Comparison of ENCODE assay signal across 1 cellular context in genomic region chr7:149497467-149498261, GRCh38.
A peak's percentile ranks its signal among the peaks of the same experiment; 100 is the strongest.
TF ChIP-seq lines count a peak whose summit lies in the region.

ZNF746 (minus strand) TSS chr7:149497809; CDS start chr7:149497536, 273 bp downstream.

TF ChIP-seq in GM12878, 131 proteins besides CTCF, POLR2A, EP300 and RAD21 (continued from another document and continues in another):
- TF ChIP-seq, protein P1, sequence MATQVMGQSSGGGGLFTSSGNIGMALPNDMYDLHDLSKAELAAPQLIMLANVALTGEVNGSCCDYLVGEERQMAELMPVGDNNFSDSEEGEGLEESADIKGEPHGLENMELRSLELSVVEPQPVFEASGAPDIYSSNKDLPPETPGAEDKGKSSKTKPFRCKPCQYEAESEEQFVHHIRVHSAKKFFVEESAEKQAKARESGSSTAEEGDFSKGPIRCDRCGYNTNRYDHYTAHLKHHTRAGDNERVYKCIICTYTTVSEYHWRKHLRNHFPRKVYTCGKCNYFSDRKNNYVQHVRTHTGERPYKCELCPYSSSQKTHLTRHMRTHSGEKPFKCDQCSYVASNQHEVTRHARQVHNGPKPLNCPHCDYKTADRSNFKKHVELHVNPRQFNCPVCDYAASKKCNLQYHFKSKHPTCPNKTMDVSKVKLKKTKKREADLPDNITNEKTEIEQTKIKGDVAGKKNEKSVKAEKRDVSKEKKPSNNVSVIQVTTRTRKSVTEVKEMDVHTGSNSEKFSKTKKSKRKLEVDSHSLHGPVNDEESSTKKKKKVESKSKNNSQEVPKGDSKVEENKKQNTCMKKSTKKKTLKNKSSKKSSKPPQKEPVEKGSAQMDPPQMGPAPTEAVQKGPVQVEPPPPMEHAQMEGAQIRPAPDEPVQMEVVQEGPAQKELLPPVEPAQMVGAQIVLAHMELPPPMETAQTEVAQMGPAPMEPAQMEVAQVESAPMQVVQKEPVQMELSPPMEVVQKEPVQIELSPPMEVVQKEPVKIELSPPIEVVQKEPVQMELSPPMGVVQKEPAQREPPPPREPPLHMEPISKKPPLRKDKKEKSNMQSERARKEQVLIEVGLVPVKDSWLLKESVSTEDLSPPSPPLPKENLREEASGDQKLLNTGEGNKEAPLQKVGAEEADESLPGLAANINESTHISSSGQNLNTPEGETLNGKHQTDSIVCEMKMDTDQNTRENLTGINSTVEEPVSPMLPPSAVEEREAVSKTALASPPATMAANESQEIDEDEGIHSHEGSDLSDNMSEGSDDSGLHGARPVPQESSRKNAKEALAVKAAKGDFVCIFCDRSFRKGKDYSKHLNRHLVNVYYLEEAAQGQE (IDR thresholded peaks at IDR 0.05; ENCODE audit: low read depth, low read length): no peak
- TF ChIP-seq ASH2L (IDR thresholded peaks at IDR 0.05; ENCODE audit: borderline replicate concordance, low read depth) (no peak), FOS (IDR thresholded peaks at IDR 0.05; ENCODE audit: borderline replicate concordance, extremely low read depth, insufficient read length) (no peak), TAF1 (IDR thresholded peaks at IDR 0.05; ENCODE audit: borderline replicate concordance, low read depth, low read length) (peak; percentile 52; the same call in 1 of the 2 replicates), NRF1 (conservative IDR thresholded peaks at IDR 0.05; ENCODE audit: low read depth, low read length) (no peak), BCLAF1 (IDR thresholded peaks at IDR 0.05) (no peak), CREB1 (IDR thresholded peaks at IDR 0.05; ENCODE audit: low read depth) (peak; percentile 69), ZBED1 (IDR thresholded peaks at IDR 0.05; ENCODE audit: borderline replicate concordance) (no peak), ZNF217 (IDR thresholded peaks at IDR 0.05) (0 out of 2 replicates have a peak, but pooled peaks have one; percentile 32), RB1 (IDR thresholded peaks at IDR 0.05; ENCODE audit: borderline replicate concordance) (no peak), RCOR1 (conservative IDR thresholded peaks at IDR 0.05; ENCODE audit: low read depth, low read length) (no peak), JUNB (IDR thresholded peaks at IDR 0.05) (no peak), STAT1 (conservative IDR thresholded peaks at IDR 0.05) (no peak), DPF2 (IDR thresholded peaks at IDR 0.05) (peak; percentile 52; the same call in 1 of the 2 replicates), EED (IDR thresholded peaks at IDR 0.05; ENCODE audit: low read depth) (no peak), ZNF384 (IDR thresholded peaks at IDR 0.05; ENCODE audit: borderline replicate concordance, low read depth, low read length) (no peak), FOXM1 (IDR thresholded peaks at IDR 0.05; ENCODE audit: low read depth, low read length) (no peak), CHD1 (IDR thresholded peaks at IDR 0.05; ENCODE audit: low read depth, low read length) (no peak), SMC3 (IDR thresholded peaks at IDR 0.05; ENCODE audit: borderline replicate concordance, low read length) (peak; percentile 37; the same call in 1 of the 2 replicates), CBFB (IDR thresholded peaks at IDR 0.05; ENCODE audit: low read depth) (no peak), BHLHE40 (IDR thresholded peaks at IDR 0.05; ENCODE audit: borderline replicate concordance in 1 of 2, low read depth in 2 of 2, low read length in 1 of 2) (peak; percentile 59 to 85; a peak in 2 of 4 replicates), IKZF1 (conservative IDR thresholded peaks at IDR 0.05) (peak; percentile 84), SUZ12 (IDR thresholded peaks at IDR 0.05; ENCODE audit: unreplicated experiment) (no peak), SUPT20H (IDR thresholded peaks at IDR 0.05; ENCODE audit: borderline replicate concordance, control insufficient read depth, low read depth, low read length) (no peak), FOXK2 (IDR thresholded peaks at IDR 0.05) (no peak), ZBTB40 (IDR thresholded peaks at IDR 0.05; ENCODE audit: borderline replicate concordance) (no peak), STAT3 (IDR thresholded peaks at IDR 0.05; ENCODE audit: low read depth, low read length) (no peak), MEF2A (IDR thresholded peaks at IDR 0.05; ENCODE audit: insufficient read depth, low read depth, low read length) (no peak), SMAD1 (IDR thresholded peaks at IDR 0.05; ENCODE audit: low read depth, partially characterized antibody) (no peak), GABPA (IDR thresholded peaks at IDR 0.05; ENCODE audit: low read depth) (no peak), IRF5 (IDR thresholded peaks at IDR 0.05; ENCODE audit: borderline replicate concordance) (no peak), KAT2A (conservative IDR thresholded peaks at IDR 0.05; ENCODE audit: control insufficient read depth, low read depth, low read length) (no peak), SPI1 (IDR thresholded peaks at IDR 0.05; ENCODE audit: borderline replicate concordance, insufficient read depth, low read depth, low read length) (no peak), SIX5 (IDR thresholded peaks at IDR 0.05; ENCODE audit: low read depth, low read length, severe bottlenecking) (no peak), TCF12 (IDR thresholded peaks at IDR 0.05; ENCODE audit: low read depth, low read length) (0 out of 2 replicates have a peak, but pooled peaks have one; percentile 25), RAD51 (IDR thresholded peaks at IDR 0.05) (no peak), LARP7 (IDR thresholded peaks at IDR 0.05) (peak; percentile 94), TCF3 (IDR thresholded peaks at IDR 0.05; ENCODE audit: borderline replicate concordance, insufficient read depth, low read depth, low read length) (0 out of 2 replicates have a peak, but pooled peaks have one; percentile 7), CHD4 (IDR thresholded peaks at IDR 0.05) (no peak), ATF3 (IDR thresholded peaks at IDR 0.05; ENCODE audit: borderline replicate concordance, extremely low read depth, low read depth, low read length) (no peak), EZH2 (IDR thresholded peaks at IDR 0.05; ENCODE audit: borderline replicate concordance, control insufficient read depth, low read depth, low read length) (no peak), HDAC6 (IDR thresholded peaks at IDR 0.05; ENCODE audit: unreplicated experiment) (no peak)
- TF ChIP-seq, protein P2, sequence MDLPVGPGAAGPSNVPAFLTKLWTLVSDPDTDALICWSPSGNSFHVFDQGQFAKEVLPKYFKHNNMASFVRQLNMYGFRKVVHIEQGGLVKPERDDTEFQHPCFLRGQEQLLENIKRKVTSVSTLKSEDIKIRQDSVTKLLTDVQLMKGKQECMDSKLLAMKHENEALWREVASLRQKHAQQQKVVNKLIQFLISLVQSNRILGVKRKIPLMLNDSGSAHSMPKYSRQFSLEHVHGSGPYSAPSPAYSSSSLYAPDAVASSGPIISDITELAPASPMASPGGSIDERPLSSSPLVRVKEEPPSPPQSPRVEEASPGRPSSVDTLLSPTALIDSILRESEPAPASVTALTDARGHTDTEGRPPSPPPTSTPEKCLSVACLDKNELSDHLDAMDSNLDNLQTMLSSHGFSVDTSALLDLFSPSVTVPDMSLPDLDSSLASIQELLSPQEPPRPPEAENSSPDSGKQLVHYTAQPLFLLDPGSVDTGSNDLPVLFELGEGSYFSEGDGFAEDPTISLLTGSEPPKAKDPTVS (IDR thresholded peaks at IDR 0.05; ENCODE audit: low read depth, low read length): no peak
- TF ChIP-seq, protein P3, sequence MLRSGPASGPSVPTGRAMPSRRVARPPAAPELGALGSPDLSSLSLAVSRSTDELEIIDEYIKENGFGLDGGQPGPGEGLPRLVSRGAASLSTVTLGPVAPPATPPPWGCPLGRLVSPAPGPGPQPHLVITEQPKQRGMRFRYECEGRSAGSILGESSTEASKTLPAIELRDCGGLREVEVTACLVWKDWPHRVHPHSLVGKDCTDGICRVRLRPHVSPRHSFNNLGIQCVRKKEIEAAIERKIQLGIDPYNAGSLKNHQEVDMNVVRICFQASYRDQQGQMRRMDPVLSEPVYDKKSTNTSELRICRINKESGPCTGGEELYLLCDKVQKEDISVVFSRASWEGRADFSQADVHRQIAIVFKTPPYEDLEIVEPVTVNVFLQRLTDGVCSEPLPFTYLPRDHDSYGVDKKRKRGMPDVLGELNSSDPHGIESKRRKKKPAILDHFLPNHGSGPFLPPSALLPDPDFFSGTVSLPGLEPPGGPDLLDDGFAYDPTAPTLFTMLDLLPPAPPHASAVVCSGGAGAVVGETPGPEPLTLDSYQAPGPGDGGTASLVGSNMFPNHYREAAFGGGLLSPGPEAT (IDR thresholded peaks at IDR 0.05; ENCODE audit: low read depth): no peak
- TF ChIP-seq, protein P4, sequence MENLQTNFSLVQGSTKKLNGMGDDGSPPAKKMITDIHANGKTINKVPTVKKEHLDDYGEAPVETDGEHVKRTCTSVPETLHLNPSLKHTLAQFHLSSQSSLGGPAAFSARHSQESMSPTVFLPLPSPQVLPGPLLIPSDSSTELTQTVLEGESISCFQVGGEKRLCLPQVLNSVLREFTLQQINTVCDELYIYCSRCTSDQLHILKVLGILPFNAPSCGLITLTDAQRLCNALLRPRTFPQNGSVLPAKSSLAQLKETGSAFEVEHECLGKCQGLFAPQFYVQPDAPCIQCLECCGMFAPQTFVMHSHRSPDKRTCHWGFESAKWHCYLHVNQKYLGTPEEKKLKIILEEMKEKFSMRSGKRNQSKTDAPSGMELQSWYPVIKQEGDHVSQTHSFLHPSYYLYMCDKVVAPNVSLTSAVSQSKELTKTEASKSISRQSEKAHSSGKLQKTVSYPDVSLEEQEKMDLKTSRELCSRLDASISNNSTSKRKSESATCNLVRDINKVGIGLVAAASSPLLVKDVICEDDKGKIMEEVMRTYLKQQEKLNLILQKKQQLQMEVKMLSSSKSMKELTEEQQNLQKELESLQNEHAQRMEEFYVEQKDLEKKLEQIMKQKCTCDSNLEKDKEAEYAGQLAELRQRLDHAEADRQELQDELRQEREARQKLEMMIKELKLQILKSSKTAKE (IDR thresholded peaks at IDR 0.05; ENCODE audit: low read depth, poor library complexity, severe bottlenecking): no peak
- TF ChIP-seq, protein P5, sequence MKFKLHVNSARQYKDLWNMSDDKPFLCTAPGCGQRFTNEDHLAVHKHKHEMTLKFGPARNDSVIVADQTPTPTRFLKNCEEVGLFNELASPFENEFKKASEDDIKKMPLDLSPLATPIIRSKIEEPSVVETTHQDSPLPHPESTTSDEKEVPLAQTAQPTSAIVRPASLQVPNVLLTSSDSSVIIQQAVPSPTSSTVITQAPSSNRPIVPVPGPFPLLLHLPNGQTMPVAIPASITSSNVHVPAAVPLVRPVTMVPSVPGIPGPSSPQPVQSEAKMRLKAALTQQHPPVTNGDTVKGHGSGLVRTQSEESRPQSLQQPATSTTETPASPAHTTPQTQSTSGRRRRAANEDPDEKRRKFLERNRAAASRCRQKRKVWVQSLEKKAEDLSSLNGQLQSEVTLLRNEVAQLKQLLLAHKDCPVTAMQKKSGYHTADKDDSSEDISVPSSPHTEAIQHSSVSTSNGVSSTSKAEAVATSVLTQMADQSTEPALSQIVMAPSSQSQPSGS (IDR thresholded peaks at IDR 0.05; ENCODE audit: low read length): no peak
